ENCODE assay signal across 9 cellular contexts in genomic region chr17:36936455-36936934, GRCh38. TPM values are rescaled to one million over a fixed set of nuclear protein-coding genes. Genes with fewer than 3 reads are reported as not detected.
DNase-seq lines count a peak whose midpoint lies in the region; ATAC-seq, FAIRE-seq and TF ChIP-seq lines count a peak whose summit lies in the region.
"Had no signal": no experiment of that assay in that cellular context is flagged by ENCODE, and none has a peak within 500 bp of the region (broad histone marks: within the 10 kb centered on the region; RNA-seq: fewer than 3 reads in every experiment).

No MANE protein-coding gene starts in this region.

- no peak overlapping the region for H2AFZ ChIP-seq in HepG2 (ENCODE audit: low read length)

- H3K27ac ChIP-seq in HepG2 (ENCODE audit: extremely low read length, insufficient read depth, low read length), result no peak overlapping the region
- H3K27ac ChIP-seq in right lobe of liver, result no peak overlapping the region
- H3K27ac ChIP-seq in SK-N-MC, result no peak overlapping the region
- no peak overlapping the region for H3K27ac ChIP-seq in urinary bladder (ENCODE audit: low read depth)

- TF ChIP-seq RAD21 in HepG2 (CRISPR knock-in tag; IDR thresholded peaks at IDR 0.05), result no peak

- H3K36me3 ChIP-seq in HepG2 (replicated peaks in 1 of 2; ENCODE audit: control insufficient read depth in 1 of 2, insufficient read depth in 2 of 2, low read length in 2 of 2) (no peaks in the 10 kb centered on the region), right lobe of liver (no peaks in the 10 kb centered on the region), SK-N-MC (ENCODE audit: insufficient read depth, low read length) (no peaks in the 10 kb centered on the region), iPS-15b (ENCODE audit: control insufficient read depth, insufficient read depth, low read length) (no peaks in the 10 kb centered on the region), urinary bladder (ENCODE audit: insufficient read depth) (no peaks in the 10 kb centered on the region)

- H3K4me2 ChIP-seq in HepG2 (ENCODE audit: low read depth, low read length), result peak overlapping the region; percentile 66

- H4K20me1 ChIP-seq in HepG2 (ENCODE audit: insufficient read depth, low read length), result peaks cover 21% of the 10 kb centered on the region; the same call in 1 of the 2 replicates

- TF ChIP-seq POLR2A in HepG2 (IDR thresholded peaks at IDR 0.05; ENCODE audit: insufficient read depth in 1 of 2, low read depth in 2 of 2, low read length in 2 of 2) (no peak), right lobe of liver (IDR thresholded peaks at IDR 0.05) (no peak)

- no peak for TF ChIP-seq EP300 in HepG2 (IDR thresholded peaks at IDR 0.05; ENCODE audit: low read depth in 2 of 2, low read length in 2 of 2)
- no peak for TF ChIP-seq EP300 in HepG2 (CRISPR knock-in tag; IDR thresholded peaks at IDR 0.05; ENCODE audit: borderline replicate concordance)

- 0 out of 3 replicates have a peak, but pooled peaks have one; percentile 6 for ATAC-seq in HepG2
- ATAC-seq in right lobe of liver, result no peak
- no peak for ATAC-seq in GM18502 (IDR thresholded peaks at IDR 0.05; ENCODE audit: poor library complexity, unreplicated experiment)
- ATAC-seq in GM21526 (IDR thresholded peaks at IDR 0.05; ENCODE audit: low FRiP score, unreplicated experiment), result no peak

- H3K9ac ChIP-seq in HepG2 (ENCODE audit: insufficient read depth, low read depth, low read length) (no peak overlapping the region), SK-N-MC (ENCODE audit: insufficient read length) (no peak overlapping the region), iPS-15b (ENCODE audit: low read depth, low read length) (no peak overlapping the region)

- no peak for FAIRE-seq in HepG2 (lab: Jason Lieb, UNC)

- H3K9me3 ChIP-seq in HepG2 (ENCODE audit: low read length) (no peaks in the 10 kb centered on the region), right lobe of liver (no peaks in the 10 kb centered on the region), SK-N-MC (ENCODE audit: low read depth, low read length) (no peaks in the 10 kb centered on the region), iPS-15b (ENCODE audit: control insufficient read depth, insufficient read depth, low read length) (no peaks in the 10 kb centered on the region)

- peaks cover 54 to 96% of the 10 kb centered on the region in 2 experiments for H3K27me3 ChIP-seq in HepG2 (ENCODE audit: control insufficient read depth in 1 of 2, insufficient read depth in 2 of 2, low read length in 2 of 2)
- H3K27me3 ChIP-seq in right lobe of liver, result peaks cover 42 to 85% of the 10 kb centered on the region in 2 donors
- H3K27me3 ChIP-seq in iPS-15b (ENCODE audit: control insufficient read depth, insufficient read depth, low read length), result peaks cover 96% of the 10 kb centered on the region

- TF ChIP-seq CTCF in HepG2 (CRISPR knock-in tag; IDR thresholded peaks at IDR 0.05) (no peak), right lobe of liver (IDR thresholded peaks at IDR 0.05) (no peak)

- CTCF ChIA-PET in HepG2 (lab: Yijun Ruan, JAX; ENCODE audit: low intra/inter-chr PET ratio, low total read pairs), result no interaction called here

- in situ Hi-C loops in HepG2 (cut with HindIII; ENCODE audit: extremely low pct_ligation_motif_present, low pct_unique_long_range_greater_than_20kb), result no loop called here

- DNase-seq in HepG2 (ENCODE audit: low spot score), result no peak
- no peak for DNase-seq in right lobe of liver
- DNase-seq in SK-N-MC (ENCODE audit: low read depth, low spot score), result no peak
- DNase-seq in AG08395 (ENCODE audit: low spot score), result no peak
- DNase-seq: NCI-H774 had no signal

- peak overlapping the region; percentile 8 to 58 (median 26); a peak in 4 of 6 replicates for H3K4me3 ChIP-seq in HepG2 (replicated peaks in 1 of 3; ENCODE audit: insufficient read depth in 1 of 3, low read depth in 2 of 3, low read length in 3 of 3)
- no peak overlapping the region for H3K4me3 ChIP-seq in right lobe of liver
- peak overlapping the region; percentile 81 for H3K4me3 ChIP-seq in SK-N-MC
- H3K4me3 ChIP-seq in iPS-15b (ENCODE audit: low read depth, low read length), result peak overlapping the region; percentile 67
- peak overlapping the region; percentile 9 for H3K4me3 ChIP-seq in urinary bladder (ENCODE audit: low read depth, low read length)

- intact Hi-C loops in HepG2 (cut with micrococcal nuclease; ENCODE audit: unreplicated experiment), result no loop called here
- intact Hi-C loops in right lobe of liver (cut with DNase I), result no loop called here

- POLR2A ChIA-PET in HepG2 (lab: Yijun Ruan, JAX), result interaction anchor here (0.8 kb wide), 1 partner anchor 12 kb away, joined by 3 read pairs; the partner anchor contains the start of gene AATF

- 27% methylated on average over 34 of the region's 53 CpGs for WGBS in HepG2 (ENCODE audit: low lambda C conversion rate)
- WGBS in right lobe of liver (ENCODE audit: insufficient coverage, low coverage, low lambda C conversion rate, missing lambda C conversion rate), result under 1% methylated on average over 24 of the region's 53 CpGs
- WGBS in urinary bladder, result 3% methylated on average over 53 of the region's 53 CpGs

- H3K4me1 ChIP-seq in HepG2 (ENCODE audit: insufficient read depth, low read length) (peaks cover 57% of the 10 kb centered on the region), right lobe of liver (peaks cover 0 to 53% (median 12%) of the 10 kb centered on the region in 4 donors), iPS-15b (ENCODE audit: control insufficient read depth, insufficient read depth, low read length) (peaks cover 12% of the 10 kb centered on the region), urinary bladder (ENCODE audit: insufficient read depth) (no peaks in the 10 kb centered on the region)

- no peaks in the 10 kb centered on the region for H3K79me2 ChIP-seq in HepG2 (ENCODE audit: insufficient read depth, low read length)

- no TSS peak for BruUV-seq in HepG2 (replicated peaks; lab: Mats Ljungman, UMichigan)

TF ChIP-seq in HepG2, 621 proteins besides CTCF, POLR2A, EP300 and RAD21 (continues in another document):
- no peak for TF ChIP-seq CBX2 (IDR thresholded peaks at IDR 0.05; ENCODE audit: low read depth, low read length)
- TF ChIP-seq CBX2 (CRISPR knock-in tag; IDR thresholded peaks at IDR 0.05; ENCODE audit: low read depth), result 0 out of 2 replicates have a peak, but pooled peaks have one; percentile 5
- TF ChIP-seq EED (CRISPR knock-in tag; IDR thresholded peaks at IDR 0.05), result 0 out of 2 replicates have a peak, but pooled peaks have one; percentile 23
- TF ChIP-seq ZNF337 (CRISPR knock-in tag; IDR thresholded peaks at IDR 0.05; ENCODE audit: borderline replicate concordance, low read depth), result no peak
- TF ChIP-seq HMGA1 (CRISPR knock-in tag; conservative IDR thresholded peaks at IDR 0.05), result no peak

RNA-seq across cellular contexts. Expression of gene LHX1, which starts 0.8 kb away (rescaled TPM):
- total RNA-seq in HepG2 (2016; rRNA removed; fragmentation: Illumina TruSeq; extraction: Trizol), result not detected in 2 replicates
- total RNA-seq in HepG2 (2016; cell fraction: cytosol; rRNA removed; fragmentation: Illumina TruSeq; extraction: Trizol; ENCODE audit: low read depth), result not detected in 2 replicates
- total RNA-seq in HepG2 (2016; cell fraction: insoluble cytoplasmic fraction; rRNA removed; fragmentation: Illumina TruSeq; extraction: Trizol), result not detected in 2 replicates
- total RNA-seq in HepG2 (2016; cell fraction: membrane; rRNA removed; fragmentation: Illumina TruSeq; extraction: Trizol), result not detected in 2 replicates
- not detected in 2 replicates for total RNA-seq in HepG2 (2016; cell fraction: nucleus; rRNA removed; fragmentation: Illumina TruSeq; extraction: Trizol)
- not detected in 2 replicates for polyA plus RNA-seq in HepG2 (2011; rRNA removed)
- not detected in 2 replicates for polyA plus RNA-seq in HepG2 (2011; cell fraction: cytosol; rRNA removed)
- polyA plus RNA-seq in HepG2 (2011; cell fraction: nucleus; rRNA removed), result not detected in 2 replicates
- not detected in 2 replicates for polyA plus RNA-seq in HepG2 (2012)
- not detected in 2 replicates for polyA plus RNA-seq in HepG2 (2016; cell fraction: cytosol; fragmentation: Illumina TruSeq; extraction: Trizol; ENCODE audit: low read depth)
- polyA plus RNA-seq in HepG2 (2016; cell fraction: insoluble cytoplasmic fraction; fragmentation: Illumina TruSeq; extraction: Trizol; ENCODE audit: low read depth), result not detected in 2 replicates
- not detected in 2 replicates for polyA plus RNA-seq in HepG2 (2016; cell fraction: membrane; fragmentation: Illumina TruSeq; extraction: Trizol; ENCODE audit: low read depth)
- polyA plus RNA-seq in HepG2 (2016; cell fraction: nucleus; fragmentation: Illumina TruSeq; extraction: Trizol; ENCODE audit: insufficient read depth, low read depth), result not detected in 2 replicates
- polyA minus RNA-seq in HepG2 (2011; rRNA and poly(A)+ RNA removed; ENCODE audit: low replicate concordance), result 0.07 TPM in 1 of 2 replicates, not detected in the other
- not detected in 2 replicates for polyA minus RNA-seq in HepG2 (2011; cell fraction: cytosol; rRNA and poly(A)+ RNA removed)
- not detected in 2 replicates for polyA minus RNA-seq in HepG2 (2011; cell fraction: nucleus; rRNA and poly(A)+ RNA removed)
- total RNA-seq in right lobe of liver, result not detected
- 0.05 TPM for total RNA-seq in urinary bladder
- polyA plus RNA-seq in urinary bladder, result not detected

RNA-seq across cellular contexts. Expression of gene AATF, which starts 12.3 kb away (rescaled TPM):
- total RNA-seq in HepG2 (2016; rRNA removed; fragmentation: Illumina TruSeq; extraction: Trizol) (53.3 and 58.1 TPM in 2 replicates), right lobe of liver (10 to 100 TPM; 13.2 to 19.5 (median 16.7) TPM), urinary bladder (11.3 TPM)
- total RNA-seq in HepG2 (2016; cell fraction: cytosol; rRNA removed; fragmentation: Illumina TruSeq; extraction: Trizol; ENCODE audit: low read depth), result 22.9 and 24.6 TPM in 2 replicates
- total RNA-seq in HepG2 (2016; cell fraction: insoluble cytoplasmic fraction; rRNA removed; fragmentation: Illumina TruSeq; extraction: Trizol), result 54.6 and 57.3 TPM in 2 replicates
- total RNA-seq in HepG2 (2016; cell fraction: membrane; rRNA removed; fragmentation: Illumina TruSeq; extraction: Trizol), result 20.4 and 22.0 TPM in 2 replicates
- total RNA-seq in HepG2 (2016; cell fraction: nucleus; rRNA removed; fragmentation: Illumina TruSeq; extraction: Trizol), result 24.9 and 25.3 TPM in 2 replicates
- polyA plus RNA-seq in HepG2 (2011; rRNA removed) (9.1 and 9.8 TPM in 2 replicates), urinary bladder (46.0 TPM)
- 5.9 and 7.0 TPM in 2 replicates for polyA plus RNA-seq in HepG2 (2011; cell fraction: cytosol; rRNA removed)
- polyA plus RNA-seq in HepG2 (2011; cell fraction: nucleus; rRNA removed), result 5.9 and 6.1 TPM in 2 replicates
- 25.3 and 27.5 TPM in 2 replicates for polyA plus RNA-seq in HepG2 (2012)
- polyA plus RNA-seq in HepG2 (2016; cell fraction: cytosol; fragmentation: Illumina TruSeq; extraction: Trizol; ENCODE audit: low read depth), result 10.2 and 11.6 TPM in 2 replicates
- 66.2 and 74.8 TPM in 2 replicates for polyA plus RNA-seq in HepG2 (2016; cell fraction: insoluble cytoplasmic fraction; fragmentation: Illumina TruSeq; extraction: Trizol; ENCODE audit: low read depth)
- polyA plus RNA-seq in HepG2 (2016; cell fraction: membrane; fragmentation: Illumina TruSeq; extraction: Trizol; ENCODE audit: low read depth), result 14.2 and 18.0 TPM in 2 replicates
- 37.9 and 39.6 TPM in 2 replicates for polyA plus RNA-seq in HepG2 (2016; cell fraction: nucleus; fragmentation: Illumina TruSeq; extraction: Trizol; ENCODE audit: insufficient read depth, low read depth)
- 11.9 and 35.7 TPM in 2 replicates for polyA minus RNA-seq in HepG2 (2011; rRNA and poly(A)+ RNA removed; ENCODE audit: low replicate concordance)
- 11.3 and 12.7 TPM in 2 replicates for polyA minus RNA-seq in HepG2 (2011; cell fraction: cytosol; rRNA and poly(A)+ RNA removed)
- 10.6 and 15.5 TPM in 2 replicates for polyA minus RNA-seq in HepG2 (2011; cell fraction: nucleus; rRNA and poly(A)+ RNA removed)

Comparison
In these comparisons a context has a peak if more than half of its experiments do, and no peak if none do; other contexts are left out.
1. H3K4me3 ChIP-seq: peak in HepG2 (3 of 3), SK-N-MC (single experiment), iPS-15b (single experiment) and urinary bladder (single experiment); none in right lobe of liver (0 of 3).